15 cellular contexts compared by ENCODE assay signal in the genomic region with DNA sequence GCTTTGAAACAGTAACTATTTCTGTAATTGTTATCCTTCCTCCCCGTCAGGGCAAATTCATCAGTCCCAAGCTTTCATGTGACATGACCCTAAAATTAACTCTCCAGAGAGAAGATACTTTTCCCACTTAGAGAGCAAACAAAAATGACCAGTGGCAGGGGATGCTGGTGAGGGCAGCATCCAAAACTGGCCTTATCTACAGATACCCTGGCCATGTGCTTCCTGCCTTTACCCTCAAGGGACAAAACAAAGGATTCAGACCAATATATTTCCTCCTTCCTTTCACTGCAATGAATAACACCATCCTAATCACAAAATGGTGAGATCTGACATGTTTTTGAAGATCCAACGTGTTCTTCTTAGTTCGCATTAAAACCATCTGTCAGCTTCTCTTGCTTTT.
A peak's percentile ranks its signal among the peaks of the same experiment; 100 is the strongest.
DNase-seq lines count a peak whose midpoint lies in the region; TF ChIP-seq lines count a peak whose summit lies in the region.
"Had no signal": no experiment of that assay in that cellular context is flagged by ENCODE, and none has a peak within 500 bp of the region (broad histone marks: within the 10 kb centered on the region; RNA-seq: fewer than 3 reads in every experiment).

No MANE protein-coding gene starts in this region.

- no peaks in the 10 kb centered on the region for H3K79me2 ChIP-seq in MM.1S (ENCODE audit: low read length)

- no peak overlapping the region for H2AFZ ChIP-seq in MM.1S (ENCODE audit: low read length)
- peak overlapping the region; percentile 51 for H2AFZ ChIP-seq in mesenchymal stem cell (ENCODE audit: low read depth, low read length)

- H2BK120ac ChIP-seq in mesenchymal stem cell (ENCODE audit: low read depth, low read length) = no peak overlapping the region

- no peak overlapping the region for H4K91ac ChIP-seq in mesenchymal stem cell (ENCODE audit: low read length)

- H3K9ac ChIP-seq in BLaER1 = no peak overlapping the region
- no peak overlapping the region for H3K9ac ChIP-seq in MM.1S (ENCODE audit: low read length)
- H3K9ac ChIP-seq in mesenchymal stem cell (ENCODE audit: low read length) = no peak overlapping the region

- H3K23ac ChIP-seq in mesenchymal stem cell (ENCODE audit: low read length in 2 of 2) = no peak overlapping the region

- H4K8ac ChIP-seq in mesenchymal stem cell (ENCODE audit: low read length) = no peak overlapping the region

- 68% methylated on average over 3 of the region's 3 CpGs for WGBS in mesenchymal stem cell
- WGBS in esophagus squamous epithelium, 2 donors = 49 to 68% methylated on average over 3 of the region's 3 CpGs

- no peak overlapping the region for H2BK15ac ChIP-seq in mesenchymal stem cell (ENCODE audit: low read depth, poor library complexity, severe bottlenecking)

- no peak overlapping the region for H3K18ac ChIP-seq in mesenchymal stem cell (ENCODE audit: low read depth in 1 of 2, low read length in 2 of 2)

- no peak overlapping the region for H3K4ac ChIP-seq in mesenchymal stem cell (ENCODE audit: low read depth in 1 of 2, low read length in 2 of 2)

- H3F3A ChIP-seq in MM.1S (ENCODE audit: insufficient read depth, low read length) = no peaks in the 10 kb centered on the region

- H2AK5ac ChIP-seq in mesenchymal stem cell (ENCODE audit: low read length, severe bottlenecking) = no peak overlapping the region

- no peaks in the 10 kb centered on the region for H4K20me1 ChIP-seq in BLaER1
- no peaks in the 10 kb centered on the region for H4K20me1 ChIP-seq in MM.1S (ENCODE audit: insufficient read depth, low read length)

- H3K4me2 ChIP-seq in BLaER1 = peak overlapping the region; percentile 47
- no peak overlapping the region for H3K4me2 ChIP-seq in MM.1S (ENCODE audit: low read depth, low read length)
- no peak overlapping the region for H3K4me2 ChIP-seq in mesenchymal stem cell (ENCODE audit: low read length, poor library complexity, severe bottlenecking)

- H3K27me3 ChIP-seq in BLaER1 (no peaks in the 10 kb centered on the region), MM.1S (replicated peaks; ENCODE audit: insufficient read depth, low read length) (no peaks in the 10 kb centered on the region), mesenchymal stem cell (ENCODE audit: control insufficient read depth in 1 of 2, insufficient read depth in 1 of 2, low read length in 2 of 2) (no peaks in the 10 kb centered on the region), esophagus squamous epithelium (no peaks in the 10 kb centered on the region)

- H3K79me1 ChIP-seq in mesenchymal stem cell (replicated peaks; ENCODE audit: low read length, poor library complexity, severe bottlenecking) = no peaks in the 10 kb centered on the region

- intact Hi-C loops in esophagus squamous epithelium (cut with DNase I) = no loop called here
- intact Hi-C loops in activated T-helper 1 cell treated with anti-CD3 and anti-CD28 coated beads, Interleukin-12 subunit alpha, Interleukin-12 subunit beta, Interleukin-2, Interleukin-4 antibody, amounts not matched to agents 30 ng/mL and 10 ng/mL and 1 ng/mL, durations not matched to agents 14 hours and 24 hours and 36 hours (cut with micrococcal nuclease) = no loop called here

- no peak overlapping the region for H3K4me3 ChIP-seq in BLaER1
- no peak overlapping the region for H3K4me3 ChIP-seq in MM.1S (ENCODE audit: low read length)
- H3K4me3 ChIP-seq in mesenchymal stem cell (ENCODE audit: insufficient read depth in 1 of 2, low read depth in 1 of 2, low read length in 2 of 2) = no peak overlapping the region
- H3K4me3 ChIP-seq in esophagus squamous epithelium = no peak overlapping the region
- H3K4me3 ChIP-seq: GM12878 had no signal

- no peak overlapping the region for H2BK5ac ChIP-seq in mesenchymal stem cell (ENCODE audit: low read depth, low read length, poor library complexity, severe bottlenecking)

- no peaks in the 10 kb centered on the region for H3K36me3 ChIP-seq in BLaER1
- no peaks in the 10 kb centered on the region for H3K36me3 ChIP-seq in MM.1S (replicated peaks; ENCODE audit: insufficient read depth, low read length)
- no peaks in the 10 kb centered on the region for H3K36me3 ChIP-seq in mesenchymal stem cell (ENCODE audit: control insufficient read depth in 1 of 2, insufficient read depth in 2 of 2, low read depth in 1 of 2, low read length in 2 of 2)
- no peaks in the 10 kb centered on the region for H3K36me3 ChIP-seq in esophagus squamous epithelium

- H3K36me3 Mint-ChIP-seq in activated T-helper 1 cell treated with anti-CD3 and anti-CD28 coated beads, Interleukin-12 subunit alpha, Interleukin-12 subunit beta, Interleukin-2, Interleukin-4 antibody, amounts not matched to agents 30 ng/mL and 10 ng/mL and 1 ng/mL, durations not matched to agents 14 hours and 24 hours and 36 hours (ENCODE audit: low read depth) = no peaks in the 10 kb centered on the region
- H3K36me3 Mint-ChIP-seq: CD8-positive, alpha-beta memory T cell had no signal

- H3K27ac Mint-ChIP-seq in activated T-helper 1 cell treated with anti-CD3 and anti-CD28 coated beads, Interleukin-12 subunit alpha, Interleukin-12 subunit beta, Interleukin-2, Interleukin-4 antibody, amounts not matched to agents 30 ng/mL and 10 ng/mL and 1 ng/mL, durations not matched to agents 14 hours and 24 hours and 36 hours = no peak overlapping the region
- H3K27ac Mint-ChIP-seq: CD14-positive monocyte; CD8-positive, alpha-beta memory T cell; H9 had no signal

- DNase-seq in MM.1S (peak; percentile 1), dermis blood vessel endothelial cell (peak; percentile 21), mesenchymal stem cell (no peak), esophagus squamous epithelium (lab: John Stamatoyannopoulos, UW) (no peak), T-helper 1 cell (no peak), NCI-H345 (lab: John Stamatoyannopoulos, UW) (no peak)
- DNase-seq in activated T-helper 1 cell treated with anti-CD3 and anti-CD28 coated beads, Interleukin-12 subunit alpha, Interleukin-12 subunit beta, Interleukin-2, Interleukin-4 antibody, amounts not matched to agents 30 ng/mL and 10 ng/mL and 1 ng/mL, durations not matched to agents 14 hours and 24 hours and 36 hours (ENCODE audit: low spot score) = no peak
- DNase-seq: ACHN; CD8-positive, alpha-beta memory T cell; DMS53; GF-D8; H9 had no signal

- no peak for TF ChIP-seq CTCF in MM.1S (IDR thresholded peaks at IDR 0.05; ENCODE audit: low read length)
- TF ChIP-seq CTCF in esophagus squamous epithelium (IDR thresholded peaks at IDR 0.05) = no peak

- H3K27me3 Mint-ChIP-seq in activated T-helper 1 cell treated with anti-CD3 and anti-CD28 coated beads, Interleukin-12 subunit alpha, Interleukin-12 subunit beta, Interleukin-2, Interleukin-4 antibody, amounts not matched to agents 30 ng/mL and 10 ng/mL and 1 ng/mL, durations not matched to agents 14 hours and 24 hours and 36 hours (ENCODE audit: insufficient read depth) = no peaks in the 10 kb centered on the region
- H3K27me3 Mint-ChIP-seq: CD8-positive, alpha-beta memory T cell had no signal

- H3K4me3 Mint-ChIP-seq in activated T-helper 1 cell treated with anti-CD3 and anti-CD28 coated beads, Interleukin-12 subunit alpha, Interleukin-12 subunit beta, Interleukin-2, Interleukin-4 antibody, amounts not matched to agents 30 ng/mL and 10 ng/mL and 1 ng/mL, durations not matched to agents 14 hours and 24 hours and 36 hours = no peak overlapping the region
- H3K4me3 Mint-ChIP-seq: CD14-positive monocyte; CD8-positive, alpha-beta memory T cell; H9 had no signal

- H2BK12ac ChIP-seq in mesenchymal stem cell (ENCODE audit: low read length in 2 of 2) = no peak overlapping the region

- H3K9me3 ChIP-seq in BLaER1 (no peaks in the 10 kb centered on the region), MM.1S (replicated peaks; ENCODE audit: insufficient read depth, low read length) (no peaks in the 10 kb centered on the region), mesenchymal stem cell (ENCODE audit: control insufficient read depth, low read length) (no peaks in the 10 kb centered on the region), esophagus squamous epithelium (no peaks in the 10 kb centered on the region)

- no peak overlapping the region for H3K14ac ChIP-seq in mesenchymal stem cell (ENCODE audit: low read length in 2 of 2)

- no peak for TF ChIP-seq POLR2A in esophagus squamous epithelium (IDR thresholded peaks at IDR 0.05)

- H3K27ac ChIP-seq in BLaER1 = no peak overlapping the region
- H3K27ac ChIP-seq in MM.1S (ENCODE audit: low read length) = no peak overlapping the region
- no peak overlapping the region for H3K27ac ChIP-seq in mesenchymal stem cell (ENCODE audit: low read length, poor library complexity, severe bottlenecking)
- H3K27ac ChIP-seq in esophagus squamous epithelium = no peak overlapping the region

- no peaks in the 10 kb centered on the region for H3K9me2 ChIP-seq in MM.1S (replicated peaks; ENCODE audit: insufficient read depth, low read length)

- no peaks in the 10 kb centered on the region for H3K4me1 Mint-ChIP-seq in activated T-helper 1 cell treated with anti-CD3 and anti-CD28 coated beads, Interleukin-12 subunit alpha, Interleukin-12 subunit beta, Interleukin-2, Interleukin-4 antibody, amounts not matched to agents 30 ng/mL and 10 ng/mL and 1 ng/mL, durations not matched to agents 14 hours and 24 hours and 36 hours (ENCODE audit: low read depth)

- H3K9me3 Mint-ChIP-seq in activated T-helper 1 cell treated with anti-CD3 and anti-CD28 coated beads, Interleukin-12 subunit alpha, Interleukin-12 subunit beta, Interleukin-2, Interleukin-4 antibody, amounts not matched to agents 30 ng/mL and 10 ng/mL and 1 ng/mL, durations not matched to agents 14 hours and 24 hours and 36 hours = no peaks in the 10 kb centered on the region
- H3K9me3 Mint-ChIP-seq: CD8-positive, alpha-beta memory T cell; H9 had no signal

- H3K4me1 ChIP-seq in BLaER1 (peaks cover 10% of the 10 kb centered on the region), MM.1S (ENCODE audit: low read length) (peaks cover 11% of the 10 kb centered on the region), mesenchymal stem cell (ENCODE audit: control insufficient read depth, insufficient read depth, low read depth, low read length) (no peaks in the 10 kb centered on the region), esophagus squamous epithelium (no peaks in the 10 kb centered on the region)

Comparison
In these comparisons a context has a peak if more than half of its experiments do, and no peak if none do; other contexts are left out.
1. DNase-seq: peak in MM.1S (single experiment) and dermis blood vessel endothelial cell (single experiment); none in mesenchymal stem cell (single experiment), esophagus squamous epithelium (single experiment), activated T-helper 1 cell treated with anti-CD3 and anti-CD28 coated beads, Interleukin-12 subunit alpha, Interleukin-12 subunit beta, Interleukin-2, Interleukin-4 antibody, amounts not matched to agents 30 ng/mL and 10 ng/mL and 1 ng/mL, durations not matched to agents 14 hours and 24 hours and 36 hours (single experiment), T-helper 1 cell (0 of 5) and NCI-H345 (single experiment).